1 cellular context compared by ENCODE assay signal in the genomic region with DNA sequence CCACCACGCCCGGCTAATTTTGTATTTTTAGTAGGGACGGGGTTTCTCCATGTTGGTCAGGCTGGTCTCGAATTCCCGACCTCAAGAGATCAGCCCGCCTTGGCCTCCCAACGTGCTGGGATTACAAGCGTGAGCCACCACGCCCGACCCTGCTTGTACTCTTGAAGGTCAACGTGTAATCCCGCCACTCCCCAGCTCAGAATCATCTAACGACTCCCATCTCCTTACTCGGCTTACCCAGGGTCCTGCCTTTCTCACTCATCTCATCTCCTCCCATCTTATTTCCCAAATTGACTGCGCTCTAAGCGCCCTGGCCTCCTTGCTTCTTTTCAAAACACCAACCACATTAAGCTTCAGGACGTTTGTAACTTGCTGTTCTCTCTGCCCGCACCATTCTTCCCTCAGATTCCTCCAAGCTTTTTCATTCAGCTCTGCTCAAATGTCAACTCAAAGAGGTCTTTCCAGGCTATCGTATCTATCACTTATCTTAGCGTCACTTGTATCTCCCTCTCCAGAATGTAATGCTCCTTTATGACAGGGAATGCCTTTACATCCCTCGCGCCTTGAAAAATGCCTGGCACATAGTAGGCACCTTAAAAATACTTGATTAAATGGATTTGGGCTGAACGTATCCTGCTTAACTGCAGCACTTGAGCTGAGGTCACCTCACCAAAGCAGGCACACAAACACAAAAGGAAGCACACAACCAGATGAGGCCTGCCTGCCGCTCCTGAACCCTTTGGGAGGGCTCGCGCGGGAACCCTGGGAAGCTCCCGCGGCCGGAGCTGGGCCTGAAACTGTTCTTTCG.
TF ChIP-seq lines count a peak whose summit lies in the region.

No MANE protein-coding gene starts in this region.

TF ChIP-seq in HepG2, 621 proteins besides CTCF, POLR2A, EP300 and RAD21 (continued from another document and continues in another):
- TF ChIP-seq, protein P1, sequence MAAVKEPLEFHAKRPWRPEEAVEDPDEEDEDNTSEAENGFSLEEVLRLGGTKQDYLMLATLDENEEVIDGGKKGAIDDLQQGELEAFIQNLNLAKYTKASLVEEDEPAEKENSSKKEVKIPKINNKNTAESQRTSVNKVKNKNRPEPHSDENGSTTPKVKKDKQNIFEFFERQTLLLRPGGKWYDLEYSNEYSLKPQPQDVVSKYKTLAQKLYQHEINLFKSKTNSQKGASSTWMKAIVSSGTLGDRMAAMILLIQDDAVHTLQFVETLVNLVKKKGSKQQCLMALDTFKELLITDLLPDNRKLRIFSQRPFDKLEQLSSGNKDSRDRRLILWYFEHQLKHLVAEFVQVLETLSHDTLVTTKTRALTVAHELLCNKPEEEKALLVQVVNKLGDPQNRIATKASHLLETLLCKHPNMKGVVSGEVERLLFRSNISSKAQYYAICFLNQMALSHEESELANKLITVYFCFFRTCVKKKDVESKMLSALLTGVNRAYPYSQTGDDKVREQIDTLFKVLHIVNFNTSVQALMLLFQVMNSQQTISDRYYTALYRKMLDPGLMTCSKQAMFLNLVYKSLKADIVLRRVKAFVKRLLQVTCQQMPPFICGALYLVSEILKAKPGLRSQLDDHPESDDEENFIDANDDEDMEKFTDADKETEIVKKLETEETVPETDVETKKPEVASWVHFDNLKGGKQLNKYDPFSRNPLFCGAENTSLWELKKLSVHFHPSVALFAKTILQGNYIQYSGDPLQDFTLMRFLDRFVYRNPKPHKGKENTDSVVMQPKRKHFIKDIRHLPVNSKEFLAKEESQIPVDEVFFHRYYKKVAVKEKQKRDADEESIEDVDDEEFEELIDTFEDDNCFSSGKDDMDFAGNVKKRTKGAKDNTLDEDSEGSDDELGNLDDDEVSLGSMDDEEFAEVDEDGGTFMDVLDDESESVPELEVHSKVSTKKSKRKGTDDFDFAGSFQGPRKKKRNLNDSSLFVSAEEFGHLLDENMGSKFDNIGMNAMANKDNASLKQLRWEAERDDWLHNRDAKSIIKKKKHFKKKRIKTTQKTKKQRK (IDR thresholded peaks at IDR 0.05; ENCODE audit: low read length), result no peak
- no peak for TF ChIP-seq NFKB2 (CRISPR knock-in tag; IDR thresholded peaks at IDR 0.05; ENCODE audit: borderline replicate concordance)
- TF ChIP-seq, protein P2, sequence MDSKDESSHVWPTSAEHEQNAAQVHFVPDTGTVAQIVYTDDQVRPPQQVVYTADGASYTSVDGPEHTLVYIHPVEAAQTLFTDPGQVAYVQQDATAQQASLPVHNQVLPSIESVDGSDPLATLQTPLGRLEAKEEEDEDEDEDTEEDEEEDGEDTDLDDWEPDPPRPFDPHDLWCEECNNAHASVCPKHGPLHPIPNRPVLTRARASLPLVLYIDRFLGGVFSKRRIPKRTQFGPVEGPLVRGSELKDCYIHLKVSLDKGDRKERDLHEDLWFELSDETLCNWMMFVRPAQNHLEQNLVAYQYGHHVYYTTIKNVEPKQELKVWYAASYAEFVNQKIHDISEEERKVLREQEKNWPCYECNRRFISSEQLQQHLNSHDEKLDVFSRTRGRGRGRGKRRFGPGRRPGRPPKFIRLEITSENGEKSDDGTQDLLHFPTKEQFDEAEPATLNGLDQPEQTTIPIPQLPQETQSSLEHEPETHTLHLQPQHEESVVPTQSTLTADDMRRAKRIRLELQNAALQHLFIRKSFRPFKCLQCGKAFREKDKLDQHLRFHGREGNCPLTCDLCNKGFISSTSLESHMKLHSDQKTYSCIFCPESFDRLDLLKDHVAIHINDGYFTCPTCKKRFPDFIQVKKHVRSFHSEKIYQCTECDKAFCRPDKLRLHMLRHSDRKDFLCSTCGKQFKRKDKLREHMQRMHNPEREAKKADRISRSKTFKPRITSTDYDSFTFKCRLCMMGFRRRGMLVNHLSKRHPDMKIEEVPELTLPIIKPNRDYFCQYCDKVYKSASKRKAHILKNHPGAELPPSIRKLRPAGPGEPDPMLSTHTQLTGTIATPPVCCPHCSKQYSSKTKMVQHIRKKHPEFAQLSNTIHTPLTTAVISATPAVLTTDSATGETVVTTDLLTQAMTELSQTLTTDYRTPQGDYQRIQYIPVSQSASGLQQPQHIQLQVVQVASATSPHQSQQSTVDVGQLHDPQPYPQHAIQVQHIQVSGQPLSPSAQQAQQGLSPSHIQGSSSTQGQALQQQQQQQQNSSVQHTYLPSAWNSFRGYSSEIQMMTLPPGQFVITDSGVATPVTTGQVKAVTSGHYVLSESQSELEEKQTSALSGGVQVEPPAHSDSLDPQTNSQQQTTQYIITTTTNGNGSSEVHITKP (CRISPR knock-in tag; IDR thresholded peaks at IDR 0.05; ENCODE audit: low read depth), result no peak
- TF ChIP-seq ARNTL (CRISPR knock-in tag; IDR thresholded peaks at IDR 0.05), result no peak
- no peak for TF ChIP-seq FOSL2 (CRISPR knock-in tag; IDR thresholded peaks at IDR 0.05)
- TF ChIP-seq, protein P3, sequence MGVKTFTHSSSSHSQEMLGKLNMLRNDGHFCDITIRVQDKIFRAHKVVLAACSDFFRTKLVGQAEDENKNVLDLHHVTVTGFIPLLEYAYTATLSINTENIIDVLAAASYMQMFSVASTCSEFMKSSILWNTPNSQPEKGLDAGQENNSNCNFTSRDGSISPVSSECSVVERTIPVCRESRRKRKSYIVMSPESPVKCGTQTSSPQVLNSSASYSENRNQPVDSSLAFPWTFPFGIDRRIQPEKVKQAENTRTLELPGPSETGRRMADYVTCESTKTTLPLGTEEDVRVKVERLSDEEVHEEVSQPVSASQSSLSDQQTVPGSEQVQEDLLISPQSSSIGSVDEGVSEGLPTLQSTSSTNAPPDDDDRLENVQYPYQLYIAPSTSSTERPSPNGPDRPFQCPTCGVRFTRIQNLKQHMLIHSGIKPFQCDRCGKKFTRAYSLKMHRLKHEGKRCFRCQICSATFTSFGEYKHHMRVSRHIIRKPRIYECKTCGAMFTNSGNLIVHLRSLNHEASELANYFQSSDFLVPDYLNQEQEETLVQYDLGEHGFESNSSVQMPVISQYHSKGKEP (CRISPR knock-in tag; IDR thresholded peaks at IDR 0.05), result no peak
- TF ChIP-seq CHCHD3 (CRISPR knock-in tag; IDR thresholded peaks at IDR 0.05), result no peak
- no peak for TF ChIP-seq NR1H2 (CRISPR knock-in tag; IDR thresholded peaks at IDR 0.05; ENCODE audit: borderline replicate concordance, low read depth)
- no peak for TF ChIP-seq ZKSCAN5 (CRISPR knock-in tag; IDR thresholded peaks at IDR 0.05)
- no peak for TF ChIP-seq ZNF124 (CRISPR knock-in tag; IDR thresholded peaks at IDR 0.05)
- no peak for TF ChIP-seq HNRNPH1 (optimal IDR thresholded peaks at IDR 0.05; ENCODE audit: low read depth, low read length)
- TF ChIP-seq, protein P4, sequence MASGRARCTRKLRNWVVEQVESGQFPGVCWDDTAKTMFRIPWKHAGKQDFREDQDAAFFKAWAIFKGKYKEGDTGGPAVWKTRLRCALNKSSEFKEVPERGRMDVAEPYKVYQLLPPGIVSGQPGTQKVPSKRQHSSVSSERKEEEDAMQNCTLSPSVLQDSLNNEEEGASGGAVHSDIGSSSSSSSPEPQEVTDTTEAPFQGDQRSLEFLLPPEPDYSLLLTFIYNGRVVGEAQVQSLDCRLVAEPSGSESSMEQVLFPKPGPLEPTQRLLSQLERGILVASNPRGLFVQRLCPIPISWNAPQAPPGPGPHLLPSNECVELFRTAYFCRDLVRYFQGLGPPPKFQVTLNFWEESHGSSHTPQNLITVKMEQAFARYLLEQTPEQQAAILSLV (CRISPR knock-in tag; IDR thresholded peaks at IDR 0.05; ENCODE audit: borderline replicate concordance), result no peak
- TF ChIP-seq CBFB (CRISPR knock-in tag; IDR thresholded peaks at IDR 0.05), result no peak
- no peak for TF ChIP-seq HMGA1 (CRISPR knock-in tag; conservative IDR thresholded peaks at IDR 0.05)
- no peak for TF ChIP-seq POLR2AphosphoS5 (IDR thresholded peaks at IDR 0.05; ENCODE audit: low read depth, low read length)
- no peak for TF ChIP-seq ATRX (CRISPR knock-in tag; IDR thresholded peaks at IDR 0.05; ENCODE audit: borderline replicate concordance)
- no peak for TF ChIP-seq HNRNPK (IDR thresholded peaks at IDR 0.05; ENCODE audit: low read depth, low read length, poor library complexity, severe bottlenecking)
- no peak for TF ChIP-seq IKZF4 (CRISPR knock-in tag; IDR thresholded peaks at IDR 0.05; ENCODE audit: borderline replicate concordance, low read depth, not compliant biosample characterization)
- TF ChIP-seq, protein P5, sequence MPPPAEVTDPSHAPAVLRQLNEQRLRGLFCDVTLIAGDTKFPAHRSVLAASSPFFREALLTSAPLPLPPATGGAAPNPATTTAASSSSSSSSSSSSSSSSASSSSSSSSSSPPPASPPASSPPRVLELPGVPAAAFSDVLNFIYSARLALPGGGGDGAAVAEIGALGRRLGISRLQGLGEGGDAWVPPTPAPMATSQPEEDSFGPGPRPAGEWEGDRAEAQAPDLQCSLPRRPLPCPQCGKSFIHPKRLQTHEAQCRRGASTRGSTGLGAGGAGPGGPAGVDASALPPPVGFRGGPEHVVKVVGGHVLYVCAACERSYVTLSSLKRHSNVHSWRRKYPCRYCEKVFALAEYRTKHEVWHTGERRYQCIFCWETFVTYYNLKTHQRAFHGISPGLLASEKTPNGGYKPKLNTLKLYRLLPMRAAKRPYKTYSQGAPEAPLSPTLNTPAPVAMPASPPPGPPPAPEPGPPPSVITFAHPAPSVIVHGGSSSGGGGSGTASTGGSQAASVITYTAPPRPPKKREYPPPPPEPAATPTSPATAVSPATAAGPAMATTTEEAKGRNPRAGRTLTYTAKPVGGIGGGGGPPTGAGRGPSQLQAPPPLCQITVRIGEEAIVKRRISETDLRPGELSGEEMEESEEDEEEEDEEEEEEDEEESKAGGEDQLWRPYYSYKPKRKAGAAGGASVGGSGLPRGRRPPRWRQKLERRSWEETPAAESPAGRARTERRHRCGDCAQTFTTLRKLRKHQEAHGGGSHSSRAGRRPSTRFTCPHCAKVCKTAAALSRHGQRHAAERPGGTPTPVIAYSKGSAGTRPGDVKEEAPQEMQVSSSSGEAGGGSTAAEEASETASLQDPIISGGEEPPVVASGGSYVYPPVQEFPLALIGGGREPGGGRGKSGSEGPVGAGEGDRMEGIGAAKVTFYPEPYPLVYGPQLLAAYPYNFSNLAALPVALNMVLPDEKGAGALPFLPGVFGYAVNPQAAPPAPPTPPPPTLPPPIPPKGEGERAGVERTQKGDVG (CRISPR knock-in tag; IDR thresholded peaks at IDR 0.05; ENCODE audit: borderline replicate concordance), result 0 out of 2 replicates have a peak, but pooled peaks have one; percentile 33
- TF ChIP-seq, protein P6, sequence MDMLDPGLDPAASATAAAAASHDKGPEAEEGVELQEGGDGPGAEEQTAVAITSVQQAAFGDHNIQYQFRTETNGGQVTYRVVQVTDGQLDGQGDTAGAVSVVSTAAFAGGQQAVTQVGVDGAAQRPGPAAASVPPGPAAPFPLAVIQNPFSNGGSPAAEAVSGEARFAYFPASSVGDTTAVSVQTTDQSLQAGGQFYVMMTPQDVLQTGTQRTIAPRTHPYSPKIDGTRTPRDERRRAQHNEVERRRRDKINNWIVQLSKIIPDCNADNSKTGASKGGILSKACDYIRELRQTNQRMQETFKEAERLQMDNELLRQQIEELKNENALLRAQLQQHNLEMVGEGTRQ (IDR thresholded peaks at IDR 0.05; ENCODE audit: low read depth, low read length), result no peak
- TF ChIP-seq, protein P6 (CRISPR knock-in tag; IDR thresholded peaks at IDR 0.05; ENCODE audit: borderline replicate concordance), result no peak; the same call in 1 of the 2 replicates
- no peak for TF ChIP-seq HNF4G (IDR thresholded peaks at IDR 0.05; ENCODE audit: borderline replicate concordance, low read depth, low read length)
- no peak for TF ChIP-seq HNF4G (CRISPR knock-in tag; IDR thresholded peaks at IDR 0.05; ENCODE audit: borderline replicate concordance, low read depth)
- TF ChIP-seq ZNF552 (CRISPR knock-in tag; IDR thresholded peaks at IDR 0.05; ENCODE audit: borderline replicate concordance), result no peak
- no peak for TF ChIP-seq PAF1 (CRISPR knock-in tag; IDR thresholded peaks at IDR 0.05)
- TF ChIP-seq ATF7-NPFF (CRISPR knock-in tag; IDR thresholded peaks at IDR 0.05; ENCODE audit: low read depth), result no peak
- TF ChIP-seq ZNF720 (CRISPR knock-in tag; IDR thresholded peaks at IDR 0.05), result no peak
- peak; percentile 7 for TF ChIP-seq ZNF781 (CRISPR knock-in tag; IDR thresholded peaks at IDR 0.05; ENCODE audit: borderline replicate concordance, not compliant biosample characterization)
- no peak for TF ChIP-seq ZNF660 (CRISPR knock-in tag; IDR thresholded peaks at IDR 0.05; ENCODE audit: borderline replicate concordance, low read depth)
- no peak for TF ChIP-seq RARA (CRISPR knock-in tag; IDR thresholded peaks at IDR 0.05)
- no peak for TF ChIP-seq SRSF4 (IDR thresholded peaks at IDR 0.05; ENCODE audit: low read depth, low read length, poor library complexity, severe bottlenecking)
- TF ChIP-seq, protein P7, sequence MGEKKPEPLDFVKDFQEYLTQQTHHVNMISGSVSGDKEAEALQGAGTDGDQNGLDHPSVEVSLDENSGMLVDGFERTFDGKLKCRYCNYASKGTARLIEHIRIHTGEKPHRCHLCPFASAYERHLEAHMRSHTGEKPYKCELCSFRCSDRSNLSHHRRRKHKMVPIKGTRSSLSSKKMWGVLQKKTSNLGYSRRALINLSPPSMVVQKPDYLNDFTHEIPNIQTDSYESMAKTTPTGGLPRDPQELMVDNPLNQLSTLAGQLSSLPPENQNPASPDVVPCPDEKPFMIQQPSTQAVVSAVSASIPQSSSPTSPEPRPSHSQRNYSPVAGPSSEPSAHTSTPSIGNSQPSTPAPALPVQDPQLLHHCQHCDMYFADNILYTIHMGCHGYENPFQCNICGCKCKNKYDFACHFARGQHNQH (CRISPR knock-in tag; IDR thresholded peaks at IDR 0.05), result no peak
- TF ChIP-seq FOXC1 (CRISPR knock-in tag; IDR thresholded peaks at IDR 0.05; ENCODE audit: borderline replicate concordance), result no peak
- no peak for TF ChIP-seq BHLHE40 (IDR thresholded peaks at IDR 0.05; ENCODE audit: low read length)
- no peak for TF ChIP-seq ZNF256 (CRISPR knock-in tag; conservative IDR thresholded peaks at IDR 0.05)
- TF ChIP-seq, protein P8, sequence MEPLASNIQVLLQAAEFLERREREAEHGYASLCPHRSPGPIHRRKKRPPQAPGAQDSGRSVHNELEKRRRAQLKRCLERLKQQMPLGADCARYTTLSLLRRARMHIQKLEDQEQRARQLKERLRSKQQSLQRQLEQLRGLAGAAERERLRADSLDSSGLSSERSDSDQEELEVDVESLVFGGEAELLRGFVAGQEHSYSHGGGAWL (CRISPR knock-in tag; IDR thresholded peaks at IDR 0.05), result no peak
- TF ChIP-seq, protein P9, sequence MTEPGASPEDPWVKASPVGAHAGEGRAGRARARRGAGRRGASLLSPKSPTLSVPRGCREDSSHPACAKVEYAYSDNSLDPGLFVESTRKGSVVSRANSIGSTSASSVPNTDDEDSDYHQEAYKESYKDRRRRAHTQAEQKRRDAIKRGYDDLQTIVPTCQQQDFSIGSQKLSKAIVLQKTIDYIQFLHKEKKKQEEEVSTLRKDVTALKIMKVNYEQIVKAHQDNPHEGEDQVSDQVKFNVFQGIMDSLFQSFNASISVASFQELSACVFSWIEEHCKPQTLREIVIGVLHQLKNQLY (CRISPR knock-in tag; IDR thresholded peaks at IDR 0.05), result no peak
- no peak for TF ChIP-seq ZNF205 (CRISPR knock-in tag; IDR thresholded peaks at IDR 0.05)
- TF ChIP-seq ZNF10 (CRISPR knock-in tag; IDR thresholded peaks at IDR 0.05; ENCODE audit: borderline replicate concordance, low read depth), result no peak
- no peak for TF ChIP-seq TRIM24 (CRISPR knock-in tag; IDR thresholded peaks at IDR 0.05)
- no peak for TF ChIP-seq MEIS2 (CRISPR knock-in tag; IDR thresholded peaks at IDR 0.05)
